Comparison of ENCODE assay signal across 17 cellular contexts in genomic region chr1:195965036-195965435, GRCh38.
A peak's percentile ranks its signal among the peaks of the same experiment; 100 is the strongest.
DNase-seq lines count a peak whose midpoint lies in the region; ATAC-seq, FAIRE-seq and TF ChIP-seq lines count a peak whose summit lies in the region.
"Had no signal": no experiment of that assay in that cellular context is flagged by ENCODE, and none has a peak within 500 bp of the region (broad histone marks: within the 10 kb centered on the region; RNA-seq: fewer than 3 reads in every experiment).

No MANE protein-coding gene starts in this region.

- TF ChIP-seq EP300 in esophagus muscularis mucosa (IDR thresholded peaks at IDR 0.05): no peak

- H3K27ac ChIP-seq in keratinocyte (ENCODE audit: control insufficient read depth, insufficient read depth, low read length) (peak overlapping the region; percentile 3), esophagus muscularis mucosa (replicated peaks in 1 of 4) (no peak overlapping the region), colonic mucosa (no peak overlapping the region)

- 65% methylated on average over 3 of the region's 3 CpGs for WGBS in esophagus muscularis mucosa

- H3K36me3 ChIP-seq in adipocyte (ENCODE audit: control insufficient read depth, insufficient read depth, low read length, severe bottlenecking) (no peaks in the 10 kb centered on the region), keratinocyte (ENCODE audit: control insufficient read depth in 2 of 2, extremely low read depth in 1 of 2, insufficient read depth in 2 of 2, low read length in 2 of 2) (no peaks in the 10 kb centered on the region), esophagus muscularis mucosa (no peaks in the 10 kb centered on the region), colonic mucosa (no peaks in the 10 kb centered on the region)

- intact Hi-C loops in esophagus muscularis mucosa (cut with DNase I): no loop called here
- intact Hi-C loops in colonic mucosa (cut with DNase I): no loop called here

- H3K4me1 ChIP-seq in adipocyte (ENCODE audit: control insufficient read depth, insufficient read depth, low read length) (peaks cover 3% of the 10 kb centered on the region), keratinocyte (ENCODE audit: control insufficient read depth, extremely low read depth, insufficient read depth, low read length) (peaks cover 12% of the 10 kb centered on the region), esophagus muscularis mucosa (no peaks in the 10 kb centered on the region), colonic mucosa (no peaks in the 10 kb centered on the region)

- H3K4me3 ChIP-seq in adipocyte (ENCODE audit: low read length) (no peak overlapping the region), choroid plexus epithelial cell (ENCODE audit: low read depth, low read length) (no peak overlapping the region), keratinocyte (ENCODE audit: control insufficient read depth in 2 of 3, extremely low read depth in 1 of 3, insufficient read depth in 2 of 3, low read depth in 1 of 3, low read length in 3 of 3) (no peak overlapping the region), esophagus muscularis mucosa (no peak overlapping the region), colonic mucosa (no peak overlapping the region)
- H3K4me3 ChIP-seq: GM12878 had no signal

- H3K9ac ChIP-seq in adipocyte (ENCODE audit: low read length) (no peak overlapping the region), keratinocyte (ENCODE audit: control insufficient read depth, extremely low read depth, insufficient read depth, low read length) (no peak overlapping the region), colonic mucosa (ENCODE audit: low read depth in 2 of 2, low read length in 2 of 2) (no peak overlapping the region)

- H3K27me3 ChIP-seq in adipocyte (replicated peaks; ENCODE audit: control insufficient read depth, insufficient read depth, low read length) (no peaks in the 10 kb centered on the region), keratinocyte (ENCODE audit: control insufficient read depth, extremely low read depth, insufficient read depth, low read length) (no peaks in the 10 kb centered on the region), esophagus muscularis mucosa (no peaks in the 10 kb centered on the region), colonic mucosa (no peaks in the 10 kb centered on the region)

- no peaks in the 10 kb centered on the region for H3K79me2 ChIP-seq in keratinocyte (ENCODE audit: control insufficient read depth, insufficient read depth, low read length)

- ATAC-seq in GM19397 (IDR thresholded peaks at IDR 0.05; ENCODE audit: unreplicated experiment): no peak
- ATAC-seq: GM12878, HCT116, HepG2 had no signal

- H3K4me2 ChIP-seq in keratinocyte (ENCODE audit: control insufficient read depth, extremely low read depth, insufficient read depth, low read depth, low read length): peak overlapping the region; percentile 75

- peak overlapping the region; percentile 75 for H2AFZ ChIP-seq in keratinocyte (ENCODE audit: control insufficient read depth, low read length)

- FAIRE-seq in D721Med (lab: Jason Lieb, UNC): peak; percentile 94
- FAIRE-seq in keratinocyte (lab: Jason Lieb, UNC): peak; percentile 20
- FAIRE-seq: GM12878, GM18507, H54, HepG2, HTR-8/SVneo had no signal

- H3K9me1 ChIP-seq in keratinocyte (ENCODE audit: control insufficient read depth, extremely low read depth, insufficient read depth, low read length): no peaks in the 10 kb centered on the region

- TF ChIP-seq CTCF in D721Med (IDR thresholded peaks at IDR 0.05; ENCODE audit: insufficient read depth, missing control alignments): no peak
- TF ChIP-seq CTCF in choroid plexus epithelial cell (conservative IDR thresholded peaks at IDR 0.05; ENCODE audit: low read depth, low read length): no peak
- TF ChIP-seq CTCF in keratinocyte (optimal IDR thresholded peaks at IDR 0.05 in 1 of 3, IDR thresholded peaks at IDR 0.05 in 1 of 3, conservative IDR thresholded peaks at IDR 0.05 in 1 of 3; ENCODE audit: extremely low read depth in 1 of 3, insufficient read depth in 2 of 3, low read length in 3 of 3): no peak
- TF ChIP-seq CTCF in esophagus muscularis mucosa (IDR thresholded peaks at IDR 0.05): no peak
- TF ChIP-seq CTCF in colonic mucosa (IDR thresholded peaks at IDR 0.05): no peak

- no peak for TF ChIP-seq POLR2A in esophagus muscularis mucosa (IDR thresholded peaks at IDR 0.05; ENCODE audit: low read depth)

- H3K9me3 ChIP-seq in adipocyte (ENCODE audit: control insufficient read depth, low read length) (no peaks in the 10 kb centered on the region), keratinocyte (ENCODE audit: control insufficient read depth, low read depth, low read length) (no peaks in the 10 kb centered on the region), esophagus muscularis mucosa (no peaks in the 10 kb centered on the region), colonic mucosa (no peaks in the 10 kb centered on the region)

- no peaks in the 10 kb centered on the region for H4K20me1 ChIP-seq in keratinocyte (ENCODE audit: control insufficient read depth, extremely low read depth, insufficient read depth, low read length)

- DNase-seq in D721Med (ENCODE audit: insufficient read length, low spot score) (no peak), adipocyte (ENCODE audit: low read depth) (peak; percentile 19), choroid plexus epithelial cell (ENCODE audit: low read depth) (peak; percentile 10), keratinocyte (ENCODE audit: low read depth, low spot score) (no peak), esophagus muscularis mucosa (ENCODE audit: extremely low spot score) (no peak), colonic mucosa (no peak)
- DNase-seq: C1 segment of cervical spinal cord; Calu3; CD4-positive, alpha-beta T cell; DMS79 had no signal

- dilution Hi-C loops in keratinocyte (cut with MboI; ENCODE audit: extremely low pct_ligation_motif_present, low sequenced_read_pairs): no loop called here

Comparison
In these comparisons a context has a peak if more than half of its experiments do, and no peak if none do; other contexts are left out.
1. DNase-seq: peak in adipocyte (single experiment) and choroid plexus epithelial cell (single experiment); none in D721Med (single experiment), keratinocyte (single experiment), esophagus muscularis mucosa (single experiment) and colonic mucosa (single experiment).